ENCODE assay signal across 7 cellular contexts in genomic region chr15:28118531-28118930, GRCh38. TPM values are rescaled to one million over a fixed set of nuclear protein-coding genes. Genes with fewer than 3 reads are reported as not detected.
"Had no signal": no experiment of that assay in that cellular context is flagged by ENCODE, and none has a peak within 500 bp of the region (broad histone marks: within the 10 kb centered on the region; RNA-seq: fewer than 3 reads in every experiment).

No MANE protein-coding gene starts in this region.

- FAIRE-seq: HTR-8/SVneo had no signal

- ATAC-seq: GM23338 had no signal

- H2AFZ ChIP-seq: GM23338 had no signal

- H3K4me3 ChIP-seq: GM23338 had no signal

- H3K4me2 ChIP-seq: GM23338 had no signal

- DNase-seq: H9, HCEC 1CT, IMR-90, KBM-7 had no signal

RNA-seq across cellular contexts. Expression of gene OCA2, which starts 19.4 kb away (rescaled TPM):
- total RNA-seq: HT-29 had no signal
